Comparison of ENCODE assay signal across 7 cellular contexts in genomic region chr3:133505813-133506212, GRCh38.
DNase-seq lines count a peak whose midpoint lies in the region; ATAC-seq and TF ChIP-seq lines count a peak whose summit lies in the region.

No MANE protein-coding gene starts in this region.

- intact Hi-C loops in activated CD8-positive, alpha-beta T cell treated with anti-CD3 and anti-CD28 coated beads for 36 hours (cut with micrococcal nuclease), result no loop called here

- H3K4me1 Mint-ChIP-seq in activated CD8-positive, alpha-beta T cell treated with anti-CD3 and anti-CD28 coated beads for 36 hours (ENCODE audit: low read depth), result peaks cover 14% of the 10 kb centered on the region

- no peak for TF ChIP-seq CTCF in activated CD8-positive, alpha-beta T cell treated with anti-CD3 and anti-CD28 coated beads for 36 hours (IDR thresholded peaks at IDR 0.05)

- no peaks in the 10 kb centered on the region for H3K27me3 Mint-ChIP-seq in activated CD8-positive, alpha-beta T cell treated with anti-CD3 and anti-CD28 coated beads for 36 hours

- no peak for DNase-seq in activated CD8-positive, alpha-beta T cell treated with anti-CD3 and anti-CD28 coated beads for 36 hours
- DNase-seq in NCI-H1092 (lab: John Stamatoyannopoulos, UW), result no peak
- DNase-seq in NCI-H1436 treated with DMSO at 0.1 percent for 48 hours (lab: John Stamatoyannopoulos, UW), result no peak
- DNase-seq in COLO829 (ENCODE audit: low spot score), result no peak

- H3K9me3 ChIP-seq in skeletal muscle tissue (ENCODE audit: control insufficient read depth in 3 of 3, low read length in 3 of 3), result no peaks in the 10 kb centered on the region

- CTCF ChIA-PET in activated CD8-positive, alpha-beta T cell treated with anti-CD3 and anti-CD28 coated beads for 36 hours (lab: Charles Lee), result interaction anchor here (0.8 to 1.3 kb wide), 2 partner anchors 26 to 72 kb away, joined by 3 read pairs; no protein-coding TSS in a partner anchor

- no peak overlapping the region for H3K4me3 ChIP-seq in skeletal muscle tissue (ENCODE audit: low read length in 3 of 3)

- H3K36me3 Mint-ChIP-seq in activated CD8-positive, alpha-beta T cell treated with anti-CD3 and anti-CD28 coated beads for 36 hours (ENCODE audit: low read depth), result no peaks in the 10 kb centered on the region

- peaks cover 2% of the 10 kb centered on the region for H3K9me3 Mint-ChIP-seq in activated CD8-positive, alpha-beta T cell treated with anti-CD3 and anti-CD28 coated beads for 36 hours

- H3K36me3 ChIP-seq in skeletal muscle tissue (ENCODE audit: control insufficient read depth in 3 of 3, insufficient read depth in 3 of 3, low read length in 3 of 3), result no peaks in the 10 kb centered on the region

- POLR2A ChIA-PET in activated CD8-positive, alpha-beta T cell treated with anti-CD3 and anti-CD28 coated beads for 36 hours (lab: Charles Lee), result interaction anchor here (1.4 to 2.3 kb wide), 3 partner anchors 15 to 69 kb away, joined by 3 to 6 read pairs (median 5); no protein-coding TSS in a partner anchor

- peak overlapping the region; percentile 30 for H3K27ac ChIP-seq in skeletal muscle tissue (ENCODE audit: low read depth, low read length)

- peak overlapping the region; percentile 74 for H3K4me3 Mint-ChIP-seq in activated CD8-positive, alpha-beta T cell treated with anti-CD3 and anti-CD28 coated beads for 36 hours

- no peak overlapping the region for H3K9ac ChIP-seq in skeletal muscle tissue (ENCODE audit: low read depth in 1 of 3, low read length in 3 of 3)

- no peaks in the 10 kb centered on the region for H3K27me3 ChIP-seq in skeletal muscle tissue (ENCODE audit: control insufficient read depth in 3 of 3, insufficient read depth in 3 of 3, low read length in 3 of 3)

- H3K27ac Mint-ChIP-seq in activated CD8-positive, alpha-beta T cell treated with anti-CD3 and anti-CD28 coated beads for 36 hours, result peak overlapping the region; percentile 96

- H3K4me1 ChIP-seq in skeletal muscle tissue (ENCODE audit: control insufficient read depth in 3 of 3, insufficient read depth in 3 of 3, low read length in 3 of 3), result no peaks in the 10 kb centered on the region

- ATAC-seq in GM19324 (IDR thresholded peaks at IDR 0.05; ENCODE audit: low FRiP score, unreplicated experiment) (peak; percentile 38), HG02938 (IDR thresholded peaks at IDR 0.05; ENCODE audit: unreplicated experiment) (peak; percentile 43)
- ATAC-seq in activated CD8-positive, alpha-beta T cell treated with anti-CD3 and anti-CD28 coated beads for 36 hours, result no peak
